19 cellular contexts compared by ENCODE assay signal in the genomic region with DNA sequence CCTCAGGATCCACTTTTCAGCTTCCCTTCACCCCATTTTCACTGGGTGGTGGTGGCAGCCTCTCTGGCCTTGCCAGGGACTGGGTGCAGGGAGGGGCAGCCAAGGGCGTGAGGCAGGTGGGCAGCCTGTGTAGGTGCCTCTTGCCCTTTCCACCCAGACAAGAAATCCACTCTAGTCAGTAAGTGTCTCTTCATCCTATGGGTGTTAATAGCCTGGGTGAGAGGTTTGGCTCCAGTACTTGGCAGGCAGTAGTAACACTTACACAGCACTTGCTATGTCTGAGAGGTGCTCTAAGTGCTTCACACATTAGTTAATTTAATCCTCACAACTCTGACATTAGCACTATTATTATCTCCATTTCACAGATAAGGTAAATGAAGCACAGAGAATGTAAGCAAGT.
A peak's percentile ranks its signal among the peaks of the same experiment; 100 is the strongest.
DNase-seq lines count a peak whose midpoint lies in the region; ATAC-seq and TF ChIP-seq lines count a peak whose summit lies in the region.
"Had no signal": no experiment of that assay in that cellular context is flagged by ENCODE, and none has a peak within 500 bp of the region (broad histone marks: within the 10 kb centered on the region; RNA-seq: fewer than 3 reads in every experiment).

No MANE protein-coding gene starts in this region.

- H3K9me3 Mint-ChIP-seq in progenitor cell of endocrine pancreas (ENCODE audit: low read depth): peaks cover 4% of the 10 kb centered on the region
- H3K9me3 Mint-ChIP-seq: CD4-positive, CD25-positive, alpha-beta regulatory T cell had no signal

- peaks cover 31% of the 10 kb centered on the region for H3K27me3 Mint-ChIP-seq in progenitor cell of endocrine pancreas

- TF ChIP-seq CTCF in progenitor cell of endocrine pancreas (IDR thresholded peaks at IDR 0.05; ENCODE audit: unreplicated experiment): no peak

- H3K27ac Mint-ChIP-seq in progenitor cell of endocrine pancreas: peak overlapping the region; percentile 25
- H3K27ac Mint-ChIP-seq: B cell; CD4-positive, CD25-positive, alpha-beta regulatory T cell had no signal

- intact Hi-C loops in left ventricle myocardium superior (cut with micrococcal nuclease): no loop called here

- DNase-seq in NCI-H187 treated with DMSO at 0.1 percent for 48 hours (lab: John Stamatoyannopoulos, UW) (peak; percentile 45), NCI-H345 (lab: John Stamatoyannopoulos, UW) (peak; percentile 20), left ventricle myocardium superior (no peak), progenitor cell of endocrine pancreas (ENCODE audit: low spot score, unreplicated experiment) (no peak), DMS153 treated with DMSO at 0.1 percent for 48 hours (lab: John Stamatoyannopoulos, UW; ENCODE audit: unreplicated experiment) (no peak)
- DNase-seq in stimulated activated CD4-positive, alpha-beta T cell treated with anti-CD3 and anti-CD28 coated beads, Interleukin-12 subunit alpha, Interleukin-12 subunit beta, amount 100 ng/mL, for 4 hours: no peak
- DNase-seq: CD4-positive, CD25-positive, alpha-beta regulatory T cell; DND-41; GM23248; HCEC 1CT; IMR-90; Karpas-422; MG63; NCI-H1930; NCI-H2227 treated with DMSO at 0.1 percent for 48 hours; NCI-H526; PC-3 had no signal

- H3K4me3 Mint-ChIP-seq in progenitor cell of endocrine pancreas (ENCODE audit: low read depth): no peak overlapping the region
- H3K4me3 Mint-ChIP-seq: B cell; CD4-positive, CD25-positive, alpha-beta regulatory T cell had no signal

- peak; percentile 83 for ATAC-seq in left ventricle myocardium superior
- no peak for ATAC-seq in GM18868 (IDR thresholded peaks at IDR 0.05; ENCODE audit: unreplicated experiment)
- ATAC-seq: PC-3 had no signal

- H3K4me1 Mint-ChIP-seq in progenitor cell of endocrine pancreas (ENCODE audit: low read depth): peaks cover 29% of the 10 kb centered on the region
- H3K4me1 Mint-ChIP-seq: CD4-positive, CD25-positive, alpha-beta regulatory T cell had no signal

- H3K36me3 Mint-ChIP-seq in progenitor cell of endocrine pancreas (ENCODE audit: insufficient read depth): no peaks in the 10 kb centered on the region
- H3K36me3 Mint-ChIP-seq: CD4-positive, CD25-positive, alpha-beta regulatory T cell had no signal

Comparison
In these comparisons a context has a peak if more than half of its experiments do, and no peak if none do; other contexts are left out.
1. DNase-seq: peak in NCI-H187 treated with DMSO at 0.1 percent for 48 hours (single experiment) and NCI-H345 (single experiment); none in left ventricle myocardium superior (single experiment), progenitor cell of endocrine pancreas (single experiment), DMS153 treated with DMSO at 0.1 percent for 48 hours (single experiment) and stimulated activated CD4-positive, alpha-beta T cell treated with anti-CD3 and anti-CD28 coated beads, Interleukin-12 subunit alpha, Interleukin-12 subunit beta, amount 100 ng/mL, for 4 hours (single experiment).